In genomic region chr13:27976362-27977177, GRCh38 we compare ENCODE assay signal across 17 cellular contexts. TPM values are rescaled to one million over a fixed set of nuclear protein-coding genes. Genes with fewer than 3 reads are reported as not detected.
DNase-seq lines count a peak whose midpoint lies in the region; ATAC-seq and TF ChIP-seq lines count a peak whose summit lies in the region.
"Had no signal": no experiment of that assay in that cellular context is flagged by ENCODE, and none has a peak within 500 bp of the region (broad histone marks: within the 10 kb centered on the region; RNA-seq: fewer than 3 reads in every experiment).

No MANE protein-coding gene starts in this region.

- no peaks in the 10 kb centered on the region for H3K79me2 ChIP-seq in H9 (ENCODE audit: insufficient read depth, low read length)

- H3K27me3 Mint-ChIP-seq in H9 (ENCODE audit: low read depth) (peaks cover 100% of the 10 kb centered on the region), nephron progenitor cell (ENCODE audit: low read depth, poor library complexity) (peaks cover 41% of the 10 kb centered on the region)

- WGBS in H9 (ENCODE audit: extremely low coverage, insufficient read length, low lambda C conversion rate) = no CpG with 5 or more reads among the region's 16 CpGs
- 12 to 38% methylated on average over 3 to 16 of the region's 16 CpGs for WGBS in transverse colon (ENCODE audit: low coverage in 1 of 2), 2 donors

- H3K56ac ChIP-seq in H9 (ENCODE audit: insufficient read length, low read depth, low read length) = no peak overlapping the region

- H3K36me3 ChIP-seq in duodenal mucosa (ENCODE audit: control insufficient read depth in 1 of 2, insufficient read depth in 2 of 2, low read length in 2 of 2) (no peaks in the 10 kb centered on the region), transverse colon (no peaks in the 10 kb centered on the region)
- H3K36me3 ChIP-seq: SJSA1 had no signal

- TF ChIP-seq CTCF in H9 (conservative IDR thresholded peaks at IDR 0.05) = no peak
- TF ChIP-seq CTCF in nephron progenitor cell (IDR thresholded peaks at IDR 0.05) = no peak
- TF ChIP-seq CTCF in transverse colon (IDR thresholded peaks at IDR 0.05) = no peak

- H3K9ac ChIP-seq in H9 (ENCODE audit: extremely low read depth, insufficient read length, low read length) (no peak overlapping the region), duodenal mucosa (ENCODE audit: low read depth in 1 of 2, low read length in 2 of 2) (peak overlapping the region; percentile 88 to 89)

- no peak overlapping the region for H2BK12ac ChIP-seq in H9 (ENCODE audit: insufficient read length, low read depth, low read length)

- in situ Hi-C loops in transverse colon (cut with MboI; ENCODE audit: low pct_ligation_motif_present in 1 of 4, low pct_unique_long_range_greater_than_20kb in 1 of 4, low sequenced_read_pairs in 3 of 4) = loop anchor here (10.0 to 25.0 kb wide), 4 partner anchors 439 to 1022 kb away; no protein-coding TSS in a partner anchor

- ATAC-seq in GM19023 (IDR thresholded peaks at IDR 0.05; ENCODE audit: unreplicated experiment) = no peak
- ATAC-seq: K562 had no signal

- no peak overlapping the region for H4K5ac ChIP-seq in H9 (ENCODE audit: insufficient read length, low read depth, low read length)

- H3K9me3 Mint-ChIP-seq in H9 (peaks cover 7 to 24% of the 10 kb centered on the region in 2 experiments), nephron progenitor cell (no peaks in the 10 kb centered on the region)

- intact Hi-C loops in transverse colon (cut with DNase I; ENCODE audit: low total_unique reads) = no loop called here

- H3K4me3 ChIP-seq in duodenal mucosa (ENCODE audit: low read depth in 1 of 2, low read length in 2 of 2) (peak overlapping the region; percentile 70 to 74), transverse colon (peak overlapping the region; percentile 15 to 61 (median 60))
- H3K4me3 ChIP-seq: K562, SJSA1 had no signal

- H3K4ac ChIP-seq in H9 (ENCODE audit: low read depth, low read length) = no peak overlapping the region

- peaks cover 99% of the 10 kb centered on the region for H3K27me3 ChIP-seq in H9 (ENCODE audit: insufficient read depth, low read length)
- peaks cover 24 to 35% of the 10 kb centered on the region in 2 donors for H3K27me3 ChIP-seq in duodenal mucosa (ENCODE audit: control insufficient read depth in 1 of 2, insufficient read depth in 2 of 2, low read length in 2 of 2)
- peaks cover 92% of the 10 kb centered on the region for H3K27me3 ChIP-seq in transverse colon

- H2AFZ ChIP-seq in H9 (ENCODE audit: low read length) = no peak overlapping the region

- H3T11ph ChIP-seq in H9 (ENCODE audit: low read length) = no peak overlapping the region

- H2BK120ac ChIP-seq in H9 (ENCODE audit: low read depth, low read length, poor library complexity, severe bottlenecking) = no peak overlapping the region

- H2BK5ac ChIP-seq in H9 (ENCODE audit: insufficient read length, low read length) = no peak overlapping the region

- no peak overlapping the region for H3K18ac ChIP-seq in H9 (ENCODE audit: insufficient read length, low read depth, low read length)

- H3K4me2 ChIP-seq in H9 (ENCODE audit: insufficient read depth, insufficient read length, low read length) = no peak overlapping the region

- DNase-seq in H9 (peak; percentile 27), nephron progenitor cell (no peak), transverse colon (no peak), NCI-H1417 (lab: John Stamatoyannopoulos, UW) (no peak)
- DNase-seq in stimulated activated naive CD4-positive, alpha-beta T cell treated with Interleukin-2 at 50 U/mL for 16 hours (lab: John Stamatoyannopoulos, UW) = no peak
- DNase-seq: CD4-positive, CD25-positive, alpha-beta regulatory T cell; NCI-H1436; NCI-H2029; NCI-H2171; NCI-H446 treated with DMSO at 0.1 percent for 48 hours; SW 1271 had no signal

- H3K79me1 ChIP-seq in H9 (ENCODE audit: insufficient read depth, low read depth, low read length, poor library complexity, severe bottlenecking) = no peaks in the 10 kb centered on the region

- H3K4me1 ChIP-seq in H9 (ENCODE audit: insufficient read depth, low read length) (peaks cover 3% of the 10 kb centered on the region; the same call in 1 of the 2 replicates), duodenal mucosa (ENCODE audit: control insufficient read depth in 1 of 2, insufficient read depth in 2 of 2, low read length in 2 of 2) (peaks cover 24 to 30% of the 10 kb centered on the region in 2 donors), transverse colon (peaks cover 4 to 53% (median 24%) of the 10 kb centered on the region in 4 donors)
- H3K4me1 ChIP-seq: SJSA1 had no signal

- H2BK15ac ChIP-seq in H9 (ENCODE audit: low read depth, low read length) = no peak overlapping the region

- no peak overlapping the region for H3K23ac ChIP-seq in H9 (ENCODE audit: insufficient read length, low read depth, low read length)

- no peak overlapping the region for H3K4me3 Mint-ChIP-seq in H9
- peak overlapping the region; percentile 92 for H3K4me3 Mint-ChIP-seq in nephron progenitor cell

- H3K23me2 ChIP-seq in H9 (ENCODE audit: insufficient read length, low read depth, low read length, poor library complexity, severe bottlenecking) = no peaks in the 10 kb centered on the region

- no peak for TF ChIP-seq EP300 in transverse colon (IDR thresholded peaks at IDR 0.05; ENCODE audit: low read depth)

- H3K4me1 Mint-ChIP-seq in H9 = peaks cover 11 to 24% of the 10 kb centered on the region in 2 experiments
- peaks cover 89% of the 10 kb centered on the region for H3K4me1 Mint-ChIP-seq in nephron progenitor cell

- no peak overlapping the region for H4K8ac ChIP-seq in H9 (replicated peaks; ENCODE audit: insufficient read length, low read depth, low read length)

- no peak overlapping the region for H3K14ac ChIP-seq in H9 (ENCODE audit: insufficient read depth, low read length)

- H3K27ac Mint-ChIP-seq in H9 = no peak overlapping the region
- H3K27ac Mint-ChIP-seq in nephron progenitor cell = peak overlapping the region; percentile 92
- H3K27ac Mint-ChIP-seq: B cell; CD4-positive, CD25-positive, alpha-beta regulatory T cell had no signal

- no peak overlapping the region for H3K27ac ChIP-seq in H9 (ENCODE audit: insufficient read length, low read depth, low read length)
- H3K27ac ChIP-seq in duodenal mucosa (ENCODE audit: low read depth, low read length) = peak overlapping the region; percentile 63
- H3K27ac ChIP-seq in transverse colon = peak overlapping the region; percentile 84 to 97 (median 92)
- H3K27ac ChIP-seq: SJSA1 had no signal

- TF ChIP-seq POLR2A in transverse colon (IDR thresholded peaks at IDR 0.05) = no peak

- no peak overlapping the region for H2AK5ac ChIP-seq in H9 (ENCODE audit: insufficient read length, low read length)

- H4K20me1 ChIP-seq in H9 (ENCODE audit: control insufficient read depth, insufficient read depth, insufficient read length) = peaks cover 2% of the 10 kb centered on the region

- H3K36me3 Mint-ChIP-seq in H9 (ENCODE audit: insufficient read depth in 1 of 3, low read depth in 3 of 3) = no peaks in the 10 kb centered on the region; a peak in 1 of 7 replicates
- H3K36me3 Mint-ChIP-seq in nephron progenitor cell (ENCODE audit: low read depth) = no peaks in the 10 kb centered on the region

- no peak overlapping the region for H2BK20ac ChIP-seq in H9 (ENCODE audit: low read depth, low read length, poor library complexity, severe bottlenecking)

- H3K9me3 ChIP-seq in H9 (ENCODE audit: control insufficient read depth, low read depth, low read length) (no peaks in the 10 kb centered on the region), duodenal mucosa (ENCODE audit: control insufficient read depth in 1 of 2, low read length in 2 of 2) (no peaks in the 10 kb centered on the region), transverse colon (no peaks in the 10 kb centered on the region)
- H3K9me3 ChIP-seq: SJSA1 had no signal

- H4K91ac ChIP-seq in H9 (ENCODE audit: insufficient read length, low read depth, low read length) = no peak overlapping the region

RNA-seq across cellular contexts. Expression of gene CDX2, which starts 7.5 kb away (rescaled TPM):
- total RNA-seq in H9 (2021) = not detected in 2 replicates
- 100 to 1,000 TPM; 119 to 199 (median 136) TPM for total RNA-seq in transverse colon
- total RNA-seq: B cell; CD4-positive, CD25-positive, alpha-beta regulatory T cell; HT1080; SJSA1 had no signal

RNA-seq across cellular contexts. Expression of gene URAD, which starts 11.9 kb away (rescaled TPM):
- not detected in 2 replicates for total RNA-seq in H9 (2021)
- 100 to 1,000 TPM; 124 to 265 (median 168) TPM for total RNA-seq in transverse colon
- total RNA-seq: B cell; CD4-positive, CD25-positive, alpha-beta regulatory T cell; HT1080; K562; SJSA1 had no signal

RNA-seq across cellular contexts. Expression of gene PDX1, which starts 56.8 kb away (rescaled TPM):
- not detected in 2 replicates for total RNA-seq in H9 (2021)
- total RNA-seq in transverse colon = under 1 TPM in 1 of 4 donors, not detected in 3; 0.16 TPM
- total RNA-seq: B cell; CD4-positive, CD25-positive, alpha-beta regulatory T cell; HT1080; K562; SJSA1 had no signal

Comparison
In these comparisons a context has a peak if more than half of its experiments do, and no peak if none do; other contexts are left out.
1. RNA of gene CDX2, which starts 7.5 kb away (total RNA-seq): 119 to 199 TPM in transverse colon; not detected in H9; every median in the first group is over 10 times any median in the second.
2. RNA of gene URAD, which starts 11.9 kb away (total RNA-seq): 124 to 265 TPM in transverse colon; not detected in H9; every median in the first group is over 100 times any median in the second.